ENCODE assay signal across 8 cellular contexts in the genomic region with DNA sequence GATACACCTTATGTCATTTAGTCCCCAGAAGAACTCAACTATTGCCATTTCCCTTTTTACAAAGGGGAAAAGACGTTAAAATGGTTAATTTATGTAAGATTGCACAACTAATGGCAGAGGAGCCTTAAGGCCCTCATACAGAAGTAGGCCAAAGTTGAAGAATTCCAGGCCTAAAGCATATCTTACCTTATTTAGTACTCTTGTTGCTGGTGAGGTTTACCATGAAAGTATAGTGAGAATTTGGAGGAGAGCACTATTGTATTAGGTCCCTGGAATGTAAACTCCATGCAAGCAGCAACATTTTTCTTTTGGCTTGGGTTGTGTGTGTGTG. TPM values are rescaled to one million over a fixed set of nuclear protein-coding genes. Genes with fewer than 3 reads are reported as not detected.
A peak's percentile ranks its signal among the peaks of the same experiment; 100 is the strongest.
DNase-seq lines count a peak whose midpoint lies in the region; ATAC-seq and TF ChIP-seq lines count a peak whose summit lies in the region.

No MANE protein-coding gene starts in this region.

- H3K4me1 ChIP-seq in CD8-positive, alpha-beta memory T cell (ENCODE audit: insufficient read depth, low read length) = peaks cover 15% of the 10 kb centered on the region
- H3K4me1 ChIP-seq in duodenal mucosa (ENCODE audit: control insufficient read depth in 1 of 2, insufficient read depth in 2 of 2, low read length in 2 of 2) = peaks cover 19% of the 10 kb centered on the region in 2 donors

- no peaks in the 10 kb centered on the region for H3K27me3 ChIP-seq in CD8-positive, alpha-beta memory T cell (ENCODE audit: insufficient read depth, low read length, poor library complexity, severe bottlenecking)
- H3K27me3 ChIP-seq in duodenal mucosa (ENCODE audit: control insufficient read depth in 1 of 2, insufficient read depth in 2 of 2, low read length in 2 of 2) = no peaks in the 10 kb centered on the region

- H3K36me3 ChIP-seq in CD8-positive, alpha-beta memory T cell (ENCODE audit: insufficient read depth, low read length) = no peaks in the 10 kb centered on the region
- H3K36me3 ChIP-seq in duodenal mucosa (ENCODE audit: control insufficient read depth in 1 of 2, insufficient read depth in 2 of 2, low read length in 2 of 2) = no peaks in the 10 kb centered on the region

- H3K9me3 Mint-ChIP-seq in CD8-positive, alpha-beta memory T cell = no peaks in the 10 kb centered on the region
- H3K9me3 Mint-ChIP-seq in neural crest cell = no peaks in the 10 kb centered on the region

- no peak for DNase-seq in CD8-positive, alpha-beta memory T cell
- DNase-seq in NOMO-1 (lab: John Stamatoyannopoulos, UW; ENCODE audit: unreplicated experiment in 2 of 2) (peak; percentile 67), neural crest cell (ENCODE audit: low read depth, low spot score) (no peak), NCI-H748 (lab: John Stamatoyannopoulos, UW; ENCODE audit: unreplicated experiment) (no peak), NCI-H128 (lab: John Stamatoyannopoulos, UW; ENCODE audit: unreplicated experiment) (no peak), left colon (no peak)

- CTCF ChIA-PET in CD8-positive, alpha-beta memory T cell (lab: Charles Lee) = interaction anchor here (1.9 to 4.6 kb wide), 2 partner anchors 12 to 143 kb away, joined by 17 to 62 read pairs; no protein-coding TSS in a partner anchor

- peak overlapping the region; percentile 74 for H3K4me3 ChIP-seq in CD8-positive, alpha-beta memory T cell (ENCODE audit: low read length)
- H3K4me3 ChIP-seq in duodenal mucosa (ENCODE audit: low read depth in 1 of 2, low read length in 2 of 2) = peak overlapping the region in 1 of 2 donors; percentile 73

- peak overlapping the region; percentile 83 to 89 for H3K9ac ChIP-seq in duodenal mucosa (ENCODE audit: low read depth in 1 of 2, low read length in 2 of 2)

- peak overlapping the region; percentile 84 for H3K27ac ChIP-seq in CD8-positive, alpha-beta memory T cell (ENCODE audit: low read depth, low read length)
- peak overlapping the region; percentile 94 for H3K27ac ChIP-seq in duodenal mucosa (ENCODE audit: low read depth, low read length)

- H3K4me3 Mint-ChIP-seq in CD8-positive, alpha-beta memory T cell = peak overlapping the region; percentile 64 to 86 (median 74)
- peak overlapping the region; percentile 81 for H3K4me3 Mint-ChIP-seq in neural crest cell

- H3K27me3 Mint-ChIP-seq in CD8-positive, alpha-beta memory T cell = peaks cover 0 to 5% of the 10 kb centered on the region in 2 donors
- H3K27me3 Mint-ChIP-seq in neural crest cell (ENCODE audit: low read depth) = no peaks in the 10 kb centered on the region

- POLR2A ChIA-PET in CD8-positive, alpha-beta memory T cell (lab: Charles Lee) = no interaction called here

- no peak for ATAC-seq in left colon
- no peak for ATAC-seq in GM19463 (IDR thresholded peaks at IDR 0.05; ENCODE audit: unreplicated experiment)

- intact Hi-C loops in left colon (cut with DNase I, micrococcal nuclease) = no loop called here

- TF ChIP-seq CTCF in neural crest cell (conservative IDR thresholded peaks at IDR 0.05) = no peak

- H3K36me3 Mint-ChIP-seq in CD8-positive, alpha-beta memory T cell = peaks cover 0 to 3% (median 0%) of the 10 kb centered on the region in 3 donors
- no peaks in the 10 kb centered on the region for H3K36me3 Mint-ChIP-seq in neural crest cell (ENCODE audit: low read depth)

- peaks cover 14 to 29% (median 20%) of the 10 kb centered on the region in 3 donors for H3K4me1 Mint-ChIP-seq in CD8-positive, alpha-beta memory T cell
- H3K4me1 Mint-ChIP-seq in neural crest cell = peaks cover 22% of the 10 kb centered on the region

- H3K9me3 ChIP-seq in CD8-positive, alpha-beta memory T cell (ENCODE audit: low read length) = no peaks in the 10 kb centered on the region
- H3K9me3 ChIP-seq in duodenal mucosa (ENCODE audit: control insufficient read depth in 1 of 2, low read length in 2 of 2) = no peaks in the 10 kb centered on the region

- H3K27ac Mint-ChIP-seq in CD8-positive, alpha-beta memory T cell = peak overlapping the region in 6 of 8 donors; percentile 62 to 79 (median 71)
- H3K27ac Mint-ChIP-seq in neural crest cell (ENCODE audit: unreplicated experiment) = no peak overlapping the region

RNA-seq across cellular contexts. Expression of gene CRPPA, which starts 0.7 kb away (rescaled TPM):
- total RNA-seq in CD8-positive, alpha-beta memory T cell = 1 to 10 TPM; 1.6 to 1.8 TPM
- 0.32 TPM for polyA plus RNA-seq in CD8-positive, alpha-beta memory T cell
- 4.0 and 4.8 TPM in 2 replicates for total RNA-seq in neural crest cell
- 1 to 10 TPM; 2.6 to 2.7 TPM for total RNA-seq in left colon

RNA-seq across cellular contexts. Expression of gene SOSTDC1, which starts 43.5 kb away (rescaled TPM):
- total RNA-seq in CD8-positive, alpha-beta memory T cell = not detected
- polyA plus RNA-seq in CD8-positive, alpha-beta memory T cell = not detected
- total RNA-seq in neural crest cell (1.2 and 1.4 TPM in 2 replicates), left colon (1 to 10 TPM; 6.4 to 7.1 TPM)

Comparison
In these comparisons a context has a peak if more than half of its experiments do, and no peak if none do; other contexts are left out.
1. DNase-seq: peak in NOMO-1 (2 of 2); none in CD8-positive, alpha-beta memory T cell (0 of 5), neural crest cell (single experiment), NCI-H748 (single experiment), NCI-H128 (single experiment) and left colon (0 of 2).